Comparison of ENCODE assay signal across 11 cellular contexts in the genomic region with DNA sequence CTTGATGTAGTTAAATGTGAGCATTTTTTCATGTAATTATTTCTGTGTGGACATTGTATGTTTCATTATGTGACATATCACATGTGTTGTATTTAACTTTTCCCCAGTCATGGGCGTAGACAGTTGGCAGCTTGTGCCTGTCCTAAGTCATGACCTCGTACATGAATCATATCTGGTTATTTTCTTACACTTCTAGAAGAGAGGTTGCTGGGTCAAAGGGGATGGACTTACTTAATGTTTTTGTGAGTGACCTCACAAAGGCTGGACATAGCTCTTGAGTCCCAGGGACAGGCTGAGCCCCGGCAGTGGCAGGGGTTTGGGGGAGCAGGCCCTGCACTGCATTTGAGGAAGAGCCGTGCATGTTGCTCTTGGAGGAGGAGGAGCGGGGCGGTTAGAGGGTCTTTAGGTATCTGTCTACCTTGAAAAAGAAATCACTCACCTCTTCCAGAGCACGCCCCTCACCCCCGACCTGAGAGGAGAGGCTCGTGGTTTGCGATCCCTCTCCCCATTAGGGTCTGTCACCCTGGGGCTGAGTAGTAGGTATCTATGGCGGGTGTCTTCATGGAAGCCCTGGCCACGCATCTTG. TPM values are rescaled to one million over a fixed set of nuclear protein-coding genes. Genes with fewer than 3 reads are reported as not detected.
A peak's percentile ranks its signal among the peaks of the same experiment; 100 is the strongest.
DNase-seq lines count a peak whose midpoint lies in the region; ATAC-seq and TF ChIP-seq lines count a peak whose summit lies in the region.
"Had no signal": no experiment of that assay in that cellular context is flagged by ENCODE, and none has a peak within 500 bp of the region (broad histone marks: within the 10 kb centered on the region; RNA-seq: fewer than 3 reads in every experiment).

No MANE protein-coding gene starts in this region.

- no peak overlapping the region for H3K4me3 Mint-ChIP-seq in CD4-positive, alpha-beta T cell

- H3K9me3 ChIP-seq in right lobe of liver: no peaks in the 10 kb centered on the region
- no peaks in the 10 kb centered on the region for H3K9me3 ChIP-seq in thymus (ENCODE audit: control insufficient read depth)
- H3K9me3 ChIP-seq in CD4-positive, alpha-beta T cell (ENCODE audit: control insufficient read depth, low read length): no peaks in the 10 kb centered on the region

- no peak overlapping the region for H3K27ac Mint-ChIP-seq in CD4-positive, alpha-beta T cell

- H3K27ac ChIP-seq in right lobe of liver (no peak overlapping the region), thymus (ENCODE audit: low read depth) (peak overlapping the region; percentile 31)
- no peak overlapping the region for H3K27ac ChIP-seq in CD4-positive, alpha-beta T cell (ENCODE audit: low read depth, low read length)

- H3K9me3 Mint-ChIP-seq in CD4-positive, alpha-beta T cell: no peaks in the 10 kb centered on the region

- H3K36me3 Mint-ChIP-seq in CD4-positive, alpha-beta T cell (ENCODE audit: low read depth): peaks cover 75% of the 10 kb centered on the region

- H3K4me3 ChIP-seq in cardiac fibroblast (replicated peaks in 1 of 2; ENCODE audit: low read depth in 2 of 2, low read length in 2 of 2): no peak overlapping the region
- no peak overlapping the region for H3K4me3 ChIP-seq in right lobe of liver
- H3K4me3 ChIP-seq in thymus (ENCODE audit: low read length): no peak overlapping the region

- H3K27me3 Mint-ChIP-seq in CD4-positive, alpha-beta T cell: no peaks in the 10 kb centered on the region

- DNase-seq in LHCN-M2 (ENCODE audit: low read depth): peak; percentile 83
- DNase-seq in cardiac fibroblast (ENCODE audit: low read depth in 2 of 2): peak; percentile 81 to 88
- no peak for DNase-seq in right lobe of liver
- no peak for DNase-seq in GDM1 (lab: John Stamatoyannopoulos, UW)
- DNase-seq in NCI-H2171 treated with DMSO at 0.1 percent for 48 hours (lab: John Stamatoyannopoulos, UW): no peak
- DNase-seq in NCI-H1092 (lab: John Stamatoyannopoulos, UW): no peak
- DNase-seq in CD4-positive, alpha-beta T cell: no peak
- DNase-seq: cerebellar nuclear complex, MM.1S, retina had no signal

- TF ChIP-seq CTCF in cardiac fibroblast (IDR thresholded peaks at IDR 0.05; ENCODE audit: low read depth, low read length) (no peak), right lobe of liver (IDR thresholded peaks at IDR 0.05) (no peak)
- TF ChIP-seq CTCF in CD4-positive, alpha-beta T cell (IDR thresholded peaks at IDR 0.05): no peak

- H3K27me3 ChIP-seq in right lobe of liver: no peaks in the 10 kb centered on the region
- H3K27me3 ChIP-seq in thymus (ENCODE audit: control insufficient read depth, insufficient read depth): no peaks in the 10 kb centered on the region
- no peaks in the 10 kb centered on the region for H3K27me3 ChIP-seq in CD4-positive, alpha-beta T cell (ENCODE audit: control insufficient read depth, insufficient read depth, low read length)

- intact Hi-C loops in right lobe of liver (cut with DNase I): no loop called here
- intact Hi-C loops in CD4-positive, alpha-beta T cell (cut with DNase I, micrococcal nuclease): no loop called here

- H3K4me1 Mint-ChIP-seq in CD4-positive, alpha-beta T cell (ENCODE audit: low read depth): peaks cover 9% of the 10 kb centered on the region

- POLR2A ChIA-PET in CD4-positive, alpha-beta T cell (lab: Charles Lee): interaction anchor here (0.7 kb wide), 1 partner anchor 98 kb away, joined by 3 read pairs; no protein-coding TSS in a partner anchor

- no peak for TF ChIP-seq POLR2A in right lobe of liver (IDR thresholded peaks at IDR 0.05)

- CTCF ChIA-PET in CD4-positive, alpha-beta T cell (lab: Charles Lee): interaction anchor here (0.6 kb wide), 1 partner anchor 19 kb away, joined by 4 read pairs; no protein-coding TSS in a partner anchor

- WGBS in right lobe of liver (ENCODE audit: insufficient coverage, low coverage, low lambda C conversion rate, missing lambda C conversion rate): 75% methylated on average over 6 of the region's 12 CpGs
- over 99% methylated on average over 12 of the region's 12 CpGs for WGBS in thymus

- H3K4me1 ChIP-seq in right lobe of liver (no peaks in the 10 kb centered on the region), thymus (ENCODE audit: control insufficient read depth, insufficient read depth, low read length) (no peaks in the 10 kb centered on the region)

- H3K36me3 ChIP-seq in right lobe of liver (peaks cover 7 to 60% (median 17%) of the 10 kb centered on the region in 4 donors), thymus (ENCODE audit: control insufficient read depth, insufficient read depth) (peaks cover 34% of the 10 kb centered on the region)

- peak in 3 of 4 donors; percentile 39 to 65 (median 63) for ATAC-seq in right lobe of liver
- no peak for ATAC-seq in CD4-positive, alpha-beta T cell (ENCODE audit: poor library complexity)

RNA-seq across cellular contexts. Expression of gene IFNGR2, which starts 16.4 kb away (rescaled TPM):
- 45.4 and 52.7 TPM in 2 replicates for total RNA-seq in LHCN-M2 (2014; rRNA removed)
- polyA plus RNA-seq in LHCN-M2 (2012): 29.2 TPM
- 10 to 100 TPM; 16.0 to 39.1 (median 27.8) TPM for total RNA-seq in right lobe of liver
- polyA plus RNA-seq in thymus: 111 TPM
- 10 to 100 TPM; 14.6 to 17.7 TPM for total RNA-seq in CD4-positive, alpha-beta T cell

Comparison
In these comparisons a context has a peak if more than half of its experiments do, and no peak if none do; other contexts are left out.
1. DNase-seq: peak in LHCN-M2 (single experiment) and cardiac fibroblast (2 of 2); none in right lobe of liver (0 of 3), GDM1 (single experiment), NCI-H2171 treated with DMSO at 0.1 percent for 48 hours (single experiment), NCI-H1092 (single experiment) and CD4-positive, alpha-beta T cell (0 of 10).